2 cellular contexts compared by ENCODE assay signal in the genomic region with DNA sequence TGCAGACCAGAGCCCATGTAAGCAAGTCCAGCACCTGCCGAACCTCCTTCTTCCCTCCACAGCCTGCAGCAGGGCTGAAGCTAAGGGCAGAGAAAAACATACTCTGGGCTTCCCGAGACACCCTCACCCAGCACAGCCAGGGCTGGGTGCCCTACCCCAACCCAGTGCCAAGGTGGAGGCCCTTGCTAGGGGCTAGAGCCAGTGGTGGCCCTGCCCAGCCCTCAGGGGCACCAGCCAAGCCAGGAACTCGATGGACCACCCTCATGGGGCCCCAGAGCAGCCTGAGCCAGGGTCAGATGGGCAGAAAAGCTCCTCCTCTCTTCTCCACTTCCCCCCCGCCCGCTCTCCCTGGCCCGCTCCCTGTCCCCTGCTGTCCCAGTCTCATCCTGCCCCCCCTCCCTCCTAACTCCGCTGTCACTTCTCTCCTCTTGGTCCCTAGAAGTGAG.
A peak's percentile ranks its signal among the peaks of the same experiment; 100 is the strongest.
TF ChIP-seq lines count a peak whose summit lies in the region.

No MANE protein-coding gene starts in this region.

TF ChIP-seq in GM23338, 12 proteins besides CTCF, POLR2A, EP300 and RAD21 (continued from another document):
- no peak for TF ChIP-seq POLR2AphosphoS5 (IDR thresholded peaks at IDR 0.05; ENCODE audit: low read depth)
TF ChIP-seq in GM23338: peak in this region for 0.

TF ChIP-seq in HepG2, 621 proteins besides CTCF, POLR2A, EP300 and RAD21 (continued from another document):
- TF ChIP-seq, protein P1, sequence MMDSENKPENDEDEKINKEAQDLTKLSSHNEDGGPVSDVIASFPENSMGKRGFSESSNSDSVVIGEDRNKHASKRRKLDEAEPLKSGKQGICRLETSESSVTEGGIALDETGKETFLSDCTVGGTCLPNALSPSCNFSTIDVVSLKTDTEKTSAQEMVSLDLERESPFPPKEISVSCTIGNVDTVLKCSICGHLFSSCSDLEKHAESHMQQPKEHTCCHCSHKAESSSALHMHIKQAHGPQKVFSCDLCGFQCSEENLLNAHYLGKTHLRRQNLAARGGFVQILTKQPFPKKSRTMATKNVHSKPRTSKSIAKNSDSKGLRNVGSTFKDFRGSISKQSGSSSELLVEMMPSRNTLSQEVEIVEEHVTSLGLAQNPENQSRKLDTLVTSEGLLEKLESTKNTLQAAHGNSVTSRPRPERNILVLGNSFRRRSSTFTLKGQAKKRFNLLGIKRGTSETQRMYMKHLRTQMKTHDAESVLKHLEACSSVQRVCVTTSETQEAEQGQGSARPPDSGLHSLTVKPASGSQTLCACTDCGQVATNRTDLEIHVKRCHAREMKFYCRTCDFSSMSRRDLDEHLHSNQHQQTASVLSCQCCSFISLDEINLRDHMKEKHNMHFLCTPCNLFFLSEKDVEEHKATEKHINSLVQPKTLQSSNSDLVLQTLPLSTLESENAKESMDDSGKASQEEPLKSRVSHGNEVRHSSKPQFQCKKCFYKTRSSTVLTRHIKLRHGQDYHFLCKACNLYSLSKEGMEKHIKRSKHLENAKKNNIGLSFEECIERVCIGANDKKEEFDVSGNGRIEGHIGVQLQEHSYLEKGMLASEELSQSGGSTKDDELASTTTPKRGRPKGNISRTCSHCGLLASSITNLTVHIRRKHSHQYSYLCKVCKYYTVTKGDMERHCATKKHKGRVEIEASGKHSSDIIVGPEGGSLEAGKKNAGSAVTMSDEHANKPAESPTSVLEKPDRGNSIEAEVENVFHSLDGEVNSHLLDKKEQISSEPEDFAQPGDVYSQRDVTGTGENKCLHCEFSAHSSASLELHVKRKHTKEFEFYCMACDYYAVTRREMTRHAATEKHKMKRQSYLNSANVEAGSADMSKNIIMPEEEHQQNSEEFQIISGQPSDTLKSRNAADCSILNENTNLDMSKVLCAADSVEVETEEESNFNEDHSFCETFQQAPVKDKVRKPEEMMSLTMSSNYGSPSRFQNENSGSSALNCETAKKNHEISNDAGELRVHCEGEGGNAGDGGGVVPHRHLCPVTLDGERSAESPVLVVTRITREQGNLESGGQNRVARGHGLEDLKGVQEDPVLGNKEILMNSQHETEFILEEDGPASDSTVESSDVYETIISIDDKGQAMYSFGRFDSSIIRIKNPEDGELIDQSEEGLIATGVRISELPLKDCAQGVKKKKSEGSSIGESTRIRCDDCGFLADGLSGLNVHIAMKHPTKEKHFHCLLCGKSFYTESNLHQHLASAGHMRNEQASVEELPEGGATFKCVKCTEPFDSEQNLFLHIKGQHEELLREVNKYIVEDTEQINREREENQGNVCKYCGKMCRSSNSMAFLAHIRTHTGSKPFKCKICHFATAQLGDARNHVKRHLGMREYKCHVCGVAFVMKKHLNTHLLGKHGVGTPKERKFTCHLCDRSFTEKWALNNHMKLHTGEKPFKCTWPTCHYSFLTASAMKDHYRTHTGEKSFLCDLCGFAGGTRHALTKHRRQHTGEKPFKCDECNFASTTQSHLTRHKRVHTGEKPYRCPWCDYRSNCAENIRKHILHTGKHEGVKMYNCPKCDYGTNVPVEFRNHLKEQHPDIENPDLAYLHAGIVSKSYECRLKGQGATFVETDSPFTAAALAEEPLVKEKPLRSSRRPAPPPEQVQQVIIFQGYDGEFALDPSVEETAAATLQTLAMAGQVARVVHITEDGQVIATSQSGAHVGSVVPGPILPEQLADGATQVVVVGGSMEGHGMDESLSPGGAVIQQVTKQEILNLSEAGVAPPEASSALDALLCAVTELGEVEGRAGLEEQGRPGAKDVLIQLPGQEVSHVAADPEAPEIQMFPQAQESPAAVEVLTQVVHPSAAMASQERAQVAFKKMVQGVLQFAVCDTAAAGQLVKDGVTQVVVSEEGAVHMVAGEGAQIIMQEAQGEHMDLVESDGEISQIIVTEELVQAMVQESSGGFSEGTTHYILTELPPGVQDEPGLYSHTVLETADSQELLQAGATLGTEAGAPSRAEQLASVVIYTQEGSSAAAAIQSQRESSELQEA (CRISPR knock-in tag; IDR thresholded peaks at IDR 0.05; ENCODE audit: not compliant biosample characterization) = peak; percentile 48
- TF ChIP-seq KDM5A (IDR thresholded peaks at IDR 0.05; ENCODE audit: borderline replicate concordance, low read length) = no peak
- no peak for TF ChIP-seq MIER3 (CRISPR knock-in tag; IDR thresholded peaks at IDR 0.05; ENCODE audit: borderline replicate concordance)
- peak; percentile 50; the same call in 1 of the 2 replicates for TF ChIP-seq ZNF546 (CRISPR knock-in tag; conservative IDR thresholded peaks at IDR 0.05)
- TF ChIP-seq ZNF737 (CRISPR knock-in tag; IDR thresholded peaks at IDR 0.05; ENCODE audit: borderline replicate concordance) = no peak
- TF ChIP-seq HNRNPL (IDR thresholded peaks at IDR 0.05; ENCODE audit: low read depth, low read length) = peak; percentile 90
- TF ChIP-seq, protein P2, sequence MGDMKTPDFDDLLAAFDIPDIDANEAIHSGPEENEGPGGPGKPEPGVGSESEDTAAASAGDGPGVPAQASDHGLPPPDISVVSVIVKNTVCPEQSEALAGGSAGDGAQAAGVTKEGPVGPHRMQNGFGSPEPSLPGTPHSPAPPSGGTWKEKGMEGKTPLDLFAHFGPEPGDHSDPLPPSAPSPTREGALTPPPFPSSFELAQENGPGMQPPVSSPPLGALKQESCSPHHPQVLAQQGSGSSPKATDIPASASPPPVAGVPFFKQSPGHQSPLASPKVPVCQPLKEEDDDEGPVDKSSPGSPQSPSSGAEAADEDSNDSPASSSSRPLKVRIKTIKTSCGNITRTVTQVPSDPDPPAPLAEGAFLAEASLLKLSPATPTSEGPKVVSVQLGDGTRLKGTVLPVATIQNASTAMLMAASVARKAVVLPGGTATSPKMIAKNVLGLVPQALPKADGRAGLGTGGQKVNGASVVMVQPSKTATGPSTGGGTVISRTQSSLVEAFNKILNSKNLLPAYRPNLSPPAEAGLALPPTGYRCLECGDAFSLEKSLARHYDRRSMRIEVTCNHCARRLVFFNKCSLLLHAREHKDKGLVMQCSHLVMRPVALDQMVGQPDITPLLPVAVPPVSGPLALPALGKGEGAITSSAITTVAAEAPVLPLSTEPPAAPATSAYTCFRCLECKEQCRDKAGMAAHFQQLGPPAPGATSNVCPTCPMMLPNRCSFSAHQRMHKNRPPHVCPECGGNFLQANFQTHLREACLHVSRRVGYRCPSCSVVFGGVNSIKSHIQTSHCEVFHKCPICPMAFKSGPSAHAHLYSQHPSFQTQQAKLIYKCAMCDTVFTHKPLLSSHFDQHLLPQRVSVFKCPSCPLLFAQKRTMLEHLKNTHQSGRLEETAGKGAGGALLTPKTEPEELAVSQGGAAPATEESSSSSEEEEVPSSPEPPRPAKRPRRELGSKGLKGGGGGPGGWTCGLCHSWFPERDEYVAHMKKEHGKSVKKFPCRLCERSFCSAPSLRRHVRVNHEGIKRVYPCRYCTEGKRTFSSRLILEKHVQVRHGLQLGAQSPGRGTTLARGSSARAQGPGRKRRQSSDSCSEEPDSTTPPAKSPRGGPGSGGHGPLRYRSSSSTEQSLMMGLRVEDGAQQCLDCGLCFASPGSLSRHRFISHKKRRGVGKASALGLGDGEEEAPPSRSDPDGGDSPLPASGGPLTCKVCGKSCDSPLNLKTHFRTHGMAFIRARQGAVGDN (CRISPR knock-in tag; IDR thresholded peaks at IDR 0.05) = peak; percentile 71
- TF ChIP-seq ELF1 (CRISPR knock-in tag; IDR thresholded peaks at IDR 0.05) = no peak
- TF ChIP-seq ZNF775 (CRISPR knock-in tag; IDR thresholded peaks at IDR 0.05; ENCODE audit: borderline replicate concordance) = no peak
- TF ChIP-seq TAF15 (IDR thresholded peaks at IDR 0.05; ENCODE audit: low read depth, low read length, poor library complexity, severe bottlenecking) = no peak
- 0 out of 2 replicates have a peak, but pooled peaks have one; percentile 21 for TF ChIP-seq POLR2G (IDR thresholded peaks at IDR 0.05; ENCODE audit: low read depth, low read length)
- peak; percentile 38; the same call in 1 of the 2 replicates for TF ChIP-seq ZNF230 (CRISPR knock-in tag; IDR thresholded peaks at IDR 0.05)
- TF ChIP-seq ZNF550 (CRISPR knock-in tag; IDR thresholded peaks at IDR 0.05; ENCODE audit: borderline replicate concordance) = no peak
- TF ChIP-seq, protein P3, sequence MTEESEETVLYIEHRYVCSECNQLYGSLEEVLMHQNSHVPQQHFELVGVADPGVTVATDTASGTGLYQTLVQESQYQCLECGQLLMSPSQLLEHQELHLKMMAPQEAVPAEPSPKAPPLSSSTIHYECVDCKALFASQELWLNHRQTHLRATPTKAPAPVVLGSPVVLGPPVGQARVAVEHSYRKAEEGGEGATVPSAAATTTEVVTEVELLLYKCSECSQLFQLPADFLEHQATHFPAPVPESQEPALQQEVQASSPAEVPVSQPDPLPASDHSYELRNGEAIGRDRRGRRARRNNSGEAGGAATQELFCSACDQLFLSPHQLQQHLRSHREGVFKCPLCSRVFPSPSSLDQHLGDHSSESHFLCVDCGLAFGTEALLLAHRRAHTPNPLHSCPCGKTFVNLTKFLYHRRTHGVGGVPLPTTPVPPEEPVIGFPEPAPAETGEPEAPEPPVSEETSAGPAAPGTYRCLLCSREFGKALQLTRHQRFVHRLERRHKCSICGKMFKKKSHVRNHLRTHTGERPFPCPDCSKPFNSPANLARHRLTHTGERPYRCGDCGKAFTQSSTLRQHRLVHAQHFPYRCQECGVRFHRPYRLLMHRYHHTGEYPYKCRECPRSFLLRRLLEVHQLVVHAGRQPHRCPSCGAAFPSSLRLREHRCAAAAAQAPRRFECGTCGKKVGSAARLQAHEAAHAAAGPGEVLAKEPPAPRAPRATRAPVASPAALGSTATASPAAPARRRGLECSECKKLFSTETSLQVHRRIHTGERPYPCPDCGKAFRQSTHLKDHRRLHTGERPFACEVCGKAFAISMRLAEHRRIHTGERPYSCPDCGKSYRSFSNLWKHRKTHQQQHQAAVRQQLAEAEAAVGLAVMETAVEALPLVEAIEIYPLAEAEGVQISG (CRISPR knock-in tag; IDR thresholded peaks at IDR 0.05) = 0 out of 2 replicates have a peak, but pooled peaks have one; percentile 4
- TF ChIP-seq, protein P4, sequence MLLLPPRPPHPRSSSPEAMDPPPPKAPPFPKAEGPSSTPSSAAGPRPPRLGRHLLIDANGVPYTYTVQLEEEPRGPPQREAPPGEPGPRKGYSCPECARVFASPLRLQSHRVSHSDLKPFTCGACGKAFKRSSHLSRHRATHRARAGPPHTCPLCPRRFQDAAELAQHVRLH (CRISPR knock-in tag; IDR thresholded peaks at IDR 0.05; ENCODE audit: borderline replicate concordance, low read depth) = peak; percentile 41; the same call in 1 of the 2 replicates
- peak; percentile 46; the same call in 1 of the 2 replicates for TF ChIP-seq TARDBP (CRISPR knock-in tag; IDR thresholded peaks at IDR 0.05)
- peak; percentile 39; the same call in 1 of the 2 replicates for TF ChIP-seq SP5 (CRISPR knock-in tag; IDR thresholded peaks at IDR 0.05; ENCODE audit: borderline replicate concordance, low read depth)
- no peak for TF ChIP-seq NPAS2 (CRISPR knock-in tag; IDR thresholded peaks at IDR 0.05; ENCODE audit: borderline replicate concordance)
- TF ChIP-seq, protein P5, sequence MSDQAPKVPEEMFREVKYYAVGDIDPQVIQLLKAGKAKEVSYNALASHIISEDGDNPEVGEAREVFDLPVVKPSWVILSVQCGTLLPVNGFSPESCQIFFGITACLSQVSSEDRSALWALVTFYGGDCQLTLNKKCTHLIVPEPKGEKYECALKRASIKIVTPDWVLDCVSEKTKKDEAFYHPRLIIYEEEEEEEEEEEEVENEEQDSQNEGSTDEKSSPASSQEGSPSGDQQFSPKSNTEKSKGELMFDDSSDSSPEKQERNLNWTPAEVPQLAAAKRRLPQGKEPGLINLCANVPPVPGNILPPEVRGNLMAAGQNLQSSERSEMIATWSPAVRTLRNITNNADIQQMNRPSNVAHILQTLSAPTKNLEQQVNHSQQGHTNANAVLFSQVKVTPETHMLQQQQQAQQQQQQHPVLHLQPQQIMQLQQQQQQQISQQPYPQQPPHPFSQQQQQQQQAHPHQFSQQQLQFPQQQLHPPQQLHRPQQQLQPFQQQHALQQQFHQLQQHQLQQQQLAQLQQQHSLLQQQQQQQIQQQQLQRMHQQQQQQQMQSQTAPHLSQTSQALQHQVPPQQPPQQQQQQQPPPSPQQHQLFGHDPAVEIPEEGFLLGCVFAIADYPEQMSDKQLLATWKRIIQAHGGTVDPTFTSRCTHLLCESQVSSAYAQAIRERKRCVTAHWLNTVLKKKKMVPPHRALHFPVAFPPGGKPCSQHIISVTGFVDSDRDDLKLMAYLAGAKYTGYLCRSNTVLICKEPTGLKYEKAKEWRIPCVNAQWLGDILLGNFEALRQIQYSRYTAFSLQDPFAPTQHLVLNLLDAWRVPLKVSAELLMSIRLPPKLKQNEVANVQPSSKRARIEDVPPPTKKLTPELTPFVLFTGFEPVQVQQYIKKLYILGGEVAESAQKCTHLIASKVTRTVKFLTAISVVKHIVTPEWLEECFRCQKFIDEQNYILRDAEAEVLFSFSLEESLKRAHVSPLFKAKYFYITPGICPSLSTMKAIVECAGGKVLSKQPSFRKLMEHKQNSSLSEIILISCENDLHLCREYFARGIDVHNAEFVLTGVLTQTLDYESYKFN (CRISPR knock-in tag; conservative IDR thresholded peaks at IDR 0.05) = peak; percentile 65; the same call in 1 of the 2 replicates
- no peak for TF ChIP-seq RBAK (CRISPR knock-in tag; IDR thresholded peaks at IDR 0.05)
- no peak for TF ChIP-seq NFE2L1 (CRISPR knock-in tag; IDR thresholded peaks at IDR 0.05; ENCODE audit: borderline replicate concordance)
- TF ChIP-seq, protein P6, sequence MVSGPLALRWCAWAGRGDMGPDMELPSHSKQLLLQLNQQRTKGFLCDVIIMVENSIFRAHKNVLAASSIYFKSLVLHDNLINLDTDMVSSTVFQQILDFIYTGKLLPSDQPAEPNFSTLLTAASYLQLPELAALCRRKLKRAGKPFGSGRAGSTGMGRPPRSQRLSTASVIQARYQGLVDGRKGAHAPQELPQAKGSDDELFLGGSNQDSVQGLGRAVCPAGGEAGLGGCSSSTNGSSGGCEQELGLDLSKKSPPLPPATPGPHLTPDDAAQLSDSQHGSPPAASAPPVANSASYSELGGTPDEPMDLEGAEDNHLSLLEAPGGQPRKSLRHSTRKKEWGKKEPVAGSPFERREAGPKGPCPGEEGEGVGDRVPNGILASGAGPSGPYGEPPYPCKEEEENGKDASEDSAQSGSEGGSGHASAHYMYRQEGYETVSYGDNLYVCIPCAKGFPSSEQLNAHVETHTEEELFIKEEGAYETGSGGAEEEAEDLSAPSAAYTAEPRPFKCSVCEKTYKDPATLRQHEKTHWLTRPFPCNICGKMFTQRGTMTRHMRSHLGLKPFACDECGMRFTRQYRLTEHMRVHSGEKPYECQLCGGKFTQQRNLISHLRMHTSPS (CRISPR knock-in tag; IDR thresholded peaks at IDR 0.05; ENCODE audit: low read depth) = peak; percentile 86
- TF ChIP-seq ZNF232 (CRISPR knock-in tag; IDR thresholded peaks at IDR 0.05; ENCODE audit: borderline replicate concordance) = no peak
- 0 out of 2 replicates have a peak, but pooled peaks have one; percentile 33 for TF ChIP-seq ZFX (CRISPR knock-in tag; IDR thresholded peaks at IDR 0.05; ENCODE audit: low read depth)
- TF ChIP-seq, protein P7, sequence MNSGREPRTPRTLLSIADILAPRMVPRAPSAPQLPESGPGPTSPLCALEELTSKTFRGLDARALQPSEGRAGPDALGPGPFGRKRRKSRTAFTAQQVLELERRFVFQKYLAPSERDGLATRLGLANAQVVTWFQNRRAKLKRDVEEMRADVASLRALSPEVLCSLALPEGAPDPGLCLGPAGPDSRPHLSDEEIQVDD (CRISPR knock-in tag; IDR thresholded peaks at IDR 0.05; ENCODE audit: borderline replicate concordance) = peak; percentile 52; the same call in 1 of the 2 replicates
- no peak for TF ChIP-seq MEIS2 (CRISPR knock-in tag; IDR thresholded peaks at IDR 0.05)
- TF ChIP-seq ZSCAN12 (CRISPR knock-in tag; IDR thresholded peaks at IDR 0.05) = no peak
- TF ChIP-seq RBFOX2 (IDR thresholded peaks at IDR 0.05; ENCODE audit: low read depth, low read length) = peak; percentile 54
- peak; percentile 26 for TF ChIP-seq AGO2 (optimal IDR thresholded peaks at IDR 0.05; ENCODE audit: low read depth, low read length)
